9 cellular contexts compared by ENCODE assay signal in the genomic region with DNA sequence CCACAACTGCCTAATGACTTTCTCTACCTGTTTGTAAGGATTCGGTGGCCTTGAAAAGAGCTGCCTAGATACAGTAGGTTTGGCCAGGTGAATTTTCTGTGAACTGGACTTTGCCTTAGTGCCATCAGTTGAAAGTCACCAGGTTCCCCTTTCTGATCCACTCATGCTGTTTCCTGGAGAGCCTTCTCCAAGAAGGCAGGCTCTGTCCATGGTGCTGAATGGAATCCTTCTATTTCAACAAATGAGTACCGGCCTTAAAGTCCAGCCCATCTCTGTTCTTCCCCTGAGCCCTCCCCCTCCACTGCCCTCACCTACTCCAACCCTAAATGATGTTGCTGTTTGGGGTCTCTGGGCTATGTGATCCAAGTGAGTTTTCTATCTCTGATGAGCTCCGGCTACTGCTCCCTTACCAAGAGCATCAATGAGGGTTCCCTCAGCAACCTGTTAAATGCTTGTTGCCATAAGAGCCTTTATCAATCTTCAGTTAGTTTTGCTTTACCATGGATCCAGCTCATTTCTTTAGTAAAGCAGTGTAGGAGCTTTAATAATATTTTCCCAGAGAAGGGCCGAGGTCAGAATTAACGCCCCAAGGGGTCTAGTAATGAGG.
DNase-seq lines count a peak whose midpoint lies in the region; ATAC-seq and TF ChIP-seq lines count a peak whose summit lies in the region.
"Had no signal": no experiment of that assay in that cellular context is flagged by ENCODE, and none has a peak within 500 bp of the region (broad histone marks: within the 10 kb centered on the region; RNA-seq: fewer than 3 reads in every experiment).

No MANE protein-coding gene starts in this region.

- H3K4me3 Mint-ChIP-seq in natural killer cell treated with Interleukin-12 subunit alpha and Interleukin-12 subunit beta and Interleukin-15 and Interleukin-18, amount 100 ng/mL, for 72 hours, result no peak overlapping the region

- no peaks in the 10 kb centered on the region for H3K36me3 Mint-ChIP-seq in natural killer cell treated with Interleukin-12 subunit alpha and Interleukin-12 subunit beta and Interleukin-15 and Interleukin-18, amount 100 ng/mL, for 72 hours

- no peak for TF ChIP-seq CTCF in AG09309 (IDR thresholded peaks at IDR 0.05; ENCODE audit: control insufficient read depth, insufficient read depth, low read depth, low read length, missing control alignments)

- no peak overlapping the region for H3K27ac Mint-ChIP-seq in natural killer cell treated with Interleukin-12 subunit alpha and Interleukin-12 subunit beta and Interleukin-15 and Interleukin-18, amount 100 ng/mL, for 72 hours

- H3K4me3 ChIP-seq in AG09309 (ENCODE audit: control insufficient read depth, low read depth, low read length), result no peak overlapping the region
- H3K4me3 ChIP-seq: ascending aorta had no signal

- H3K9me3 Mint-ChIP-seq in natural killer cell treated with Interleukin-12 subunit alpha and Interleukin-12 subunit beta and Interleukin-15 and Interleukin-18, amount 100 ng/mL, for 72 hours, result no peaks in the 10 kb centered on the region

- H3K4me1 Mint-ChIP-seq in natural killer cell treated with Interleukin-12 subunit alpha and Interleukin-12 subunit beta and Interleukin-15 and Interleukin-18, amount 100 ng/mL, for 72 hours (ENCODE audit: low read depth in 2 of 2), result peaks cover 6 to 10% of the 10 kb centered on the region in 2 donors

- no peak for ATAC-seq in natural killer cell treated with Interleukin-12 subunit alpha and Interleukin-12 subunit beta and Interleukin-15 and Interleukin-18, amount 100 ng/mL, for 72 hours
- ATAC-seq in GM21390 (IDR thresholded peaks at IDR 0.05; ENCODE audit: unreplicated experiment), result no peak
- no peak for ATAC-seq in GM18909 (IDR thresholded peaks at IDR 0.05; ENCODE audit: poor library complexity, unreplicated experiment)

- peaks cover 21 to 29% of the 10 kb centered on the region in 2 donors for H3K27me3 Mint-ChIP-seq in natural killer cell treated with Interleukin-12 subunit alpha and Interleukin-12 subunit beta and Interleukin-15 and Interleukin-18, amount 100 ng/mL, for 72 hours

- DNase-seq in AG09309 (ENCODE audit: low read depth) (peak; percentile 5), HK-2 (ENCODE audit: unreplicated experiment) (peak; percentile 22), UCSD-AML1 (lab: John Stamatoyannopoulos, UW; ENCODE audit: unreplicated experiment) (peak; percentile 27), iPS DF 4.7 (ENCODE audit: extremely low read depth, low spot score) (peak; percentile 22)
- DNase-seq in natural killer cell treated with Interleukin-12 subunit alpha and Interleukin-12 subunit beta and Interleukin-15 and Interleukin-18, amount 100 ng/mL, for 72 hours (ENCODE audit: low spot score), result no peak
- DNase-seq in activated effector memory CD4-positive, alpha-beta T cell treated with anti-CD3 and anti-CD28 coated beads, Interleukin-2, amount 50 U/mL, for 16 hours, result no peak

Comparison
In these comparisons a context has a peak if more than half of its experiments do, and no peak if none do; other contexts are left out.
1. DNase-seq: peak in AG09309 (single experiment), HK-2 (single experiment), UCSD-AML1 (single experiment) and iPS DF 4.7 (single experiment); none in natural killer cell treated with Interleukin-12 subunit alpha and Interleukin-12 subunit beta and Interleukin-15 and Interleukin-18, amount 100 ng/mL, for 72 hours (single experiment) and activated effector memory CD4-positive, alpha-beta T cell treated with anti-CD3 and anti-CD28 coated beads, Interleukin-2, amount 50 U/mL, for 16 hours (single experiment).